ENCODE assay signal across 1 cellular context in the genomic region with DNA sequence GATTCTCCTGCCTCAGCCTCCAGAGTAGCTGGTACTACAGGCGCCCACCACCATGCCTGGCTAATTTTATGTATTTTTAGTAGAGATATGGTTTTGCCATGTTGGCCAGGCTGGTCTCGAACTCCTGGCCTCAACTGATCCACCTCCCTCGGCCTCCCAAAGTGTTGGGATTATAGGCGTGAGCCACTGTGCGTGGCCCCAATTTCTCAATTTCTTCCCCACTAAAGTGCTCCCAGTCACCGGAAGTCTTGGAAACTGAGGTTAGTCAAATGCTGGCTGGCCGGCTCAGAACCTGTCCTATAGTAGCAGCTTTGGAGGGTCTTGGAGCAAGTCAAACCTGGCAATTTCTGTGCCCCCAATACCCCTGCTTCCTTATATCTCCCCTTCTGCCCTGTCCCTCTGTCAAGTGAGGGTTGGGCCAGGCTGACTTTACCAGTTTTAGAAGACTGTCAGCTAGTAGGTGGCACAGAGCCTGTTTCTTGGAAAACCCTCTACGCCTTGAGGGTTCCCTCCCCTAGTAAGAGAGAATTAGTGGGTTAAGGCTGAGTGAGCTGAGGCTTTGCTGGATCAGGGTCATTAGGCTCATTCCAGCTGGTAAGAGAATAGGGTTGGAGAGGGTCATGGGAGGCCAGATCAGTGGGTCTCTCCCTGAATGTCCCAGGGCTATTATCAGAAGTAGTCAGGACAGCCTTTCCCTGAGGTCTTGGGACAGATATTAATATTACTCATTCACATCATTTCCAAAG.
TF ChIP-seq lines count a peak whose summit lies in the region.

No MANE protein-coding gene starts in this region.

TF ChIP-seq in SK-N-SH, 30 proteins besides CTCF, POLR2A, EP300 and RAD21 (continued from another document):
- TF ChIP-seq TAF1 (IDR thresholded peaks at IDR 0.05; ENCODE audit: borderline replicate concordance, low read depth, low read length) = no peak
- TF ChIP-seq YY1 (IDR thresholded peaks at IDR 0.05; ENCODE audit: low read depth) = no peak
